In the genomic region with DNA sequence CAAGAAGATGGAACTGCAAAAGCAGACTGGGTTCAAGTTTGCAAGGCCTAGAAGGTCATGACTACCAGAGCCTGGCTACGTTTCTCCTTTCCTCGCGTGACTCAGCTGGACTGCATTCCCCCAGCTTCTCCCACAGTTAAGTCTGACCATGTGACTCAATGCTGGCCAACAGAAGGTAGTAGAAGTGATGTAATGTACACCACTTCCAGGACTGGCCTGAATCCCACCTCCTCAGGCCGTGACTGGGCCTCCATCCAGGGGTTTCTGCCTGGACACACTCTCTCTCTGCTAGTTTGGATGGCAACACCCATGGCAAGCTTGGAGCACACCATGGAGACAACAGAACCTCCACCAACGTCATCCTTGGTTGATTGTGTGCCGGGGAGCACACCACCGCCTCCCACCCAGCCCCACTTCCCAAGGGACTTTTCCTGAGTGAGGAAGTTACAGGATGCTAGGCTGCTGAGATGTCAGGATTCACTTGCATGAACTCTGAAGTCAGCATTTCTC, we compare ENCODE assay signal across 12 cellular contexts.
A peak's percentile ranks its signal among the peaks of the same experiment; 100 is the strongest.
DNase-seq lines count a peak whose midpoint lies in the region; ATAC-seq and TF ChIP-seq lines count a peak whose summit lies in the region.
"Had no signal": no experiment of that assay in that cellular context is flagged by ENCODE, and none has a peak within 500 bp of the region (broad histone marks: within the 10 kb centered on the region; RNA-seq: fewer than 3 reads in every experiment).

No MANE protein-coding gene starts in this region.

- no peak for ATAC-seq in natural killer cell treated with Interleukin-12 subunit alpha and Interleukin-12 subunit beta and Interleukin-15 and Interleukin-18, amount 100 ng/mL, for 72 hours
- ATAC-seq in GM21390 (IDR thresholded peaks at IDR 0.05; ENCODE audit: unreplicated experiment) = no peak
- ATAC-seq: stimulated activated memory B cell treated with anti-CD40 and anti-IgM and Interleukin-4, amounts not matched to agents 10 μg/mL and 1 μg/mL and 100 μg/mL, for 72 hours had no signal

- no peaks in the 10 kb centered on the region for H3K9me3 Mint-ChIP-seq in natural killer cell treated with Interleukin-12 subunit alpha and Interleukin-12 subunit beta and Interleukin-15 and Interleukin-18, amount 100 ng/mL, for 72 hours
- H3K9me3 Mint-ChIP-seq: stimulated activated memory B cell treated with anti-CD40 and anti-IgM and Interleukin-4, amounts not matched to agents 10 μg/mL and 1 μg/mL and 100 μg/mL, for 72 hours; T-helper 2 cell treated with Interferon-gamma antibody and Interleukin-4, amounts not matched to agents 5 μg/mL and 100 μg/mL, for 36 hours had no signal

- DNase-seq in AG10803 (ENCODE audit: low read depth) (peak; percentile 96), anterior cingulate cortex (lab: John Stamatoyannopoulos, UW) (peak in 44 of 58 donors; percentile 4 to 77 (median 47)), cardiac septum (ENCODE audit: low spot score) (peak; percentile 80), posterior cingulate gyrus (peak in 6 of 10 donors; percentile 16 to 62 (median 40)), activated T-cell treated with anti-CD3 and anti-CD28 coated beads for 4 hours (no peak)
- no peak for DNase-seq in activated T-cell treated with anti-CD3 and anti-CD28 coated beads, Interleukin-2, amount 50 U/mL, for 48 hours
- DNase-seq in natural killer cell treated with Interleukin-12 subunit alpha and Interleukin-12 subunit beta and Interleukin-15 and Interleukin-18, amount 100 ng/mL, for 72 hours (ENCODE audit: low spot score) = no peak
- DNase-seq: CD4-positive, CD25-positive, alpha-beta regulatory T cell; spleen had no signal

- no peak for TF ChIP-seq CTCF in AG10803 (conservative IDR thresholded peaks at IDR 0.05; ENCODE audit: low read length)

- H3K4me3 ChIP-seq in AG10803 (ENCODE audit: low read length) = no peak overlapping the region
- H3K4me3 ChIP-seq: spleen had no signal

- intact Hi-C loops in cardiac septum (cut with DNase I) = no loop called here
- intact Hi-C loops in posterior cingulate gyrus (cut with DNase I) = no loop called here

- peaks cover 0 to 9% of the 10 kb centered on the region in 2 donors for H3K27me3 Mint-ChIP-seq in natural killer cell treated with Interleukin-12 subunit alpha and Interleukin-12 subunit beta and Interleukin-15 and Interleukin-18, amount 100 ng/mL, for 72 hours
- H3K27me3 Mint-ChIP-seq: CD4-positive, CD25-positive, alpha-beta regulatory T cell had no signal

- no peak overlapping the region for H3K4me3 Mint-ChIP-seq in natural killer cell treated with Interleukin-12 subunit alpha and Interleukin-12 subunit beta and Interleukin-15 and Interleukin-18, amount 100 ng/mL, for 72 hours
- H3K4me3 Mint-ChIP-seq: CD4-positive, CD25-positive, alpha-beta regulatory T cell; stimulated activated memory B cell treated with anti-CD40 and anti-IgM and Interleukin-4, amounts not matched to agents 10 μg/mL and 1 μg/mL and 100 μg/mL, for 72 hours; T-helper 2 cell treated with Interferon-gamma antibody and Interleukin-4, amounts not matched to agents 5 μg/mL and 100 μg/mL, for 36 hours had no signal

- H3K36me3 Mint-ChIP-seq in natural killer cell treated with Interleukin-12 subunit alpha and Interleukin-12 subunit beta and Interleukin-15 and Interleukin-18, amount 100 ng/mL, for 72 hours = no peaks in the 10 kb centered on the region
- H3K36me3 Mint-ChIP-seq: CD4-positive, CD25-positive, alpha-beta regulatory T cell; stimulated activated memory B cell treated with anti-CD40 and anti-IgM and Interleukin-4, amounts not matched to agents 10 μg/mL and 1 μg/mL and 100 μg/mL, for 72 hours had no signal

- no peaks in the 10 kb centered on the region for H3K4me1 Mint-ChIP-seq in natural killer cell treated with Interleukin-12 subunit alpha and Interleukin-12 subunit beta and Interleukin-15 and Interleukin-18, amount 100 ng/mL, for 72 hours (ENCODE audit: low read depth in 2 of 2)
- H3K4me1 Mint-ChIP-seq: CD4-positive, CD25-positive, alpha-beta regulatory T cell; stimulated activated memory B cell treated with anti-CD40 and anti-IgM and Interleukin-4, amounts not matched to agents 10 μg/mL and 1 μg/mL and 100 μg/mL, for 72 hours had no signal

- H3K27ac Mint-ChIP-seq in natural killer cell treated with Interleukin-12 subunit alpha and Interleukin-12 subunit beta and Interleukin-15 and Interleukin-18, amount 100 ng/mL, for 72 hours = peak overlapping the region in 1 of 2 donors; percentile 4
- H3K27ac Mint-ChIP-seq: CD4-positive, CD25-positive, alpha-beta regulatory T cell; stimulated activated memory B cell treated with anti-CD40 and anti-IgM and Interleukin-4, amounts not matched to agents 10 μg/mL and 1 μg/mL and 100 μg/mL, for 72 hours; T-helper 2 cell treated with Interferon-gamma antibody and Interleukin-4, amounts not matched to agents 5 μg/mL and 100 μg/mL, for 36 hours had no signal

Comparison
In these comparisons a context has a peak if more than half of its experiments do, and no peak if none do; other contexts are left out.
1. DNase-seq: peak in AG10803 (single experiment), anterior cingulate cortex (44 of 58), cardiac septum (single experiment) and posterior cingulate gyrus (6 of 10); none in activated T-cell treated with anti-CD3 and anti-CD28 coated beads for 4 hours (single experiment), activated T-cell treated with anti-CD3 and anti-CD28 coated beads, Interleukin-2, amount 50 U/mL, for 48 hours (0 of 2) and natural killer cell treated with Interleukin-12 subunit alpha and Interleukin-12 subunit beta and Interleukin-15 and Interleukin-18, amount 100 ng/mL, for 72 hours (single experiment).